ENCODE assay signal across 30 cellular contexts in genomic region chr11:129928923-129929692, GRCh38.
"Had no signal": no experiment of that assay in that cellular context is flagged by ENCODE, and none has a peak within 500 bp of the region (broad histone marks: within the 10 kb centered on the region; RNA-seq: fewer than 3 reads in every experiment).

No MANE protein-coding gene starts in this region.

- H3K9me3 Mint-ChIP-seq: activated B cell treated with CpG ODN at 0.5 μM for 24 hours; activated CD8-positive, alpha-beta T cell treated with anti-CD3 and anti-CD28 coated beads for 36 hours; activated naive CD4-positive, alpha-beta T cell treated with anti-CD3 and anti-CD28 coated beads, Interleukin-2, amount 10 ng/mL, durations not matched to agents 7 days and 5 days; activated naive CD4-positive, alpha-beta T cell treated with anti-CD3 and anti-CD28 coated beads, Interleukin-2, amount 50 U/mL, for 72 hours; activated naive CD8-positive, alpha-beta T cell treated with anti-CD3 and anti-CD28 coated beads, Interleukin-2, amount 10 ng/mL, durations not matched to agents 7 days and 5 days; brain; dendritic cell treated with granulocyte-macrophage colony-stimulating factor and Interleukin-4, amounts not matched to agents 40 ng/mL and 50 ng/mL, for 4 days; endodermal cell; T-helper 2 cell treated with Interferon-gamma antibody and Interleukin-4, amounts not matched to agents 5 μg/mL and 100 μg/mL, for 36 hours had no signal

- ATAC-seq: activated CD4-positive, CD25-positive, alpha-beta regulatory T cell treated with anti-CD3 and anti-CD28 coated beads, Interleukin-2, amount 50 U/mL, for 24 hours; activated CD8-positive, alpha-beta T cell treated with anti-CD3 and anti-CD28 coated beads for 36 hours; activated naive CD4-positive, alpha-beta T cell treated with anti-CD3 and anti-CD28 coated beads, Interleukin-2, amount 50 U/mL, for 72 hours; esophagus mucosa; foreskin keratinocyte; gastrocnemius medialis; heart left ventricle; T-helper 17 cell had no signal

- H3K4me3 Mint-ChIP-seq: activated B cell treated with CpG ODN at 0.5 μM for 24 hours; activated CD8-positive, alpha-beta T cell treated with anti-CD3 and anti-CD28 coated beads for 36 hours; activated naive CD4-positive, alpha-beta T cell treated with anti-CD3 and anti-CD28 coated beads, Interleukin-2, amount 10 ng/mL, durations not matched to agents 7 days and 5 days; activated naive CD8-positive, alpha-beta T cell treated with anti-CD3 and anti-CD28 coated beads, Interleukin-2, amount 10 ng/mL, durations not matched to agents 7 days and 5 days; brain; dendritic cell treated with granulocyte-macrophage colony-stimulating factor and Interleukin-4, amounts not matched to agents 40 ng/mL and 50 ng/mL, for 4 days; endodermal cell; T-helper 17 cell; T-helper 2 cell treated with Interferon-gamma antibody and Interleukin-4, amounts not matched to agents 5 μg/mL and 100 μg/mL, for 36 hours had no signal

- H3K4me1 Mint-ChIP-seq: activated B cell treated with CpG ODN at 0.5 μM for 24 hours; activated naive CD8-positive, alpha-beta T cell treated with anti-CD3 and anti-CD28 coated beads, Interleukin-2, amount 10 ng/mL, durations not matched to agents 7 days and 5 days; endodermal cell had no signal

- H3K27ac Mint-ChIP-seq: activated B cell treated with CpG ODN at 0.5 μM for 24 hours; activated CD8-positive, alpha-beta T cell treated with anti-CD3 and anti-CD28 coated beads for 36 hours; activated naive CD4-positive, alpha-beta T cell treated with anti-CD3 and anti-CD28 coated beads, Interleukin-2, amount 10 ng/mL, durations not matched to agents 7 days and 5 days; activated naive CD8-positive, alpha-beta T cell treated with anti-CD3 and anti-CD28 coated beads, Interleukin-2, amount 10 ng/mL, durations not matched to agents 7 days and 5 days; brain; dendritic cell treated with granulocyte-macrophage colony-stimulating factor and Interleukin-4, amounts not matched to agents 40 ng/mL and 50 ng/mL, for 4 days; endodermal cell; T-helper 17 cell; T-helper 2 cell treated with Interferon-gamma antibody and Interleukin-4, amounts not matched to agents 5 μg/mL and 100 μg/mL, for 36 hours had no signal

- H3K27me3 Mint-ChIP-seq: activated B cell treated with CpG ODN at 0.5 μM for 24 hours; activated CD8-positive, alpha-beta T cell treated with anti-CD3 and anti-CD28 coated beads for 36 hours; activated naive CD4-positive, alpha-beta T cell treated with anti-CD3 and anti-CD28 coated beads, Interleukin-2, amount 10 ng/mL, durations not matched to agents 7 days and 5 days; activated naive CD8-positive, alpha-beta T cell treated with anti-CD3 and anti-CD28 coated beads, Interleukin-2, amount 10 ng/mL, durations not matched to agents 7 days and 5 days; brain; dendritic cell treated with granulocyte-macrophage colony-stimulating factor and Interleukin-4, amounts not matched to agents 40 ng/mL and 50 ng/mL, for 4 days; T-helper 17 cell had no signal

- DNase-seq: activated B cell treated with CpG ODN at 0.5 μM for 24 hours; activated CD4-positive, alpha-beta T cell treated with anti-CD3 and anti-CD28 coated beads for 48 hours; activated CD4-positive, alpha-beta T cell treated with anti-CD3 and anti-CD28 coated beads, Interleukin-2, amount 50 U/mL, for 1 hour; activated CD4-positive, alpha-beta T cell treated with anti-CD3 and anti-CD28 coated beads, Interleukin-2, amount 50 U/mL, for 48 hours; activated CD8-positive, alpha-beta memory T cell treated with anti-CD3 and anti-CD28 coated beads for 24 hours; activated CD8-positive, alpha-beta T cell treated with anti-CD3 and anti-CD28 coated beads for 36 hours; activated gamma-delta T cell; activated naive CD4-positive, alpha-beta T cell; activated naive CD4-positive, alpha-beta T cell treated with anti-CD3 and anti-CD28 coated beads, Interleukin-2, amount 10 ng/mL, durations not matched to agents 7 days and 5 days; activated naive CD8-positive, alpha-beta T cell treated with anti-CD3 and anti-CD28 coated beads, Interleukin-2, amount 10 ng/mL, durations not matched to agents 7 days and 5 days; activated T-cell treated with anti-CD3 and anti-CD28 coated beads, Interleukin-2, amount 50 U/mL, for 1 hour; activated T-cell treated with anti-CD3 and anti-CD28 coated beads, Interleukin-2, amount 50 U/mL, for 48 hours; central memory CD4-positive, alpha-beta T cell; dorsolateral prefrontal cortex; effector memory CD4-positive, alpha-beta T cell; endodermal cell; foreskin keratinocyte; gastrocnemius medialis; glutamatergic neuron; heart left ventricle; T-helper 1 cell; T-helper 17 cell; T1000; WERI-Rb-1 had no signal
